ENCODE assay signal across 2 cellular contexts in genomic region chr13:98475521-98475920, GRCh38.
TF ChIP-seq lines count a peak whose summit lies in the region.

No MANE protein-coding gene starts in this region.

TF ChIP-seq in liver, 16 proteins besides CTCF, POLR2A, EP300 and RAD21 (continued from another document):
- TF ChIP-seq YY1 (IDR thresholded peaks at IDR 0.05) (no peak), MAX (IDR thresholded peaks at IDR 0.05) (no peak), GABPA (IDR thresholded peaks at IDR 0.05 in 1 of 2, conservative IDR thresholded peaks at IDR 0.05 in 1 of 2) (no peak), NR2F2 (IDR thresholded peaks at IDR 0.05) (no peak), REST (IDR thresholded peaks at IDR 0.05) (no peak)

TF ChIP-seq in HepG2, 621 proteins besides CTCF, POLR2A, EP300 and RAD21 (continued from another document):
- no peak for TF ChIP-seq DZIP1 (CRISPR knock-in tag; IDR thresholded peaks at IDR 0.05)
- TF ChIP-seq CENPX (CRISPR knock-in tag; IDR thresholded peaks at IDR 0.05), result no peak
- no peak for TF ChIP-seq ZNF614 (CRISPR knock-in tag; IDR thresholded peaks at IDR 0.05; ENCODE audit: borderline replicate concordance)
- no peak for TF ChIP-seq NCOR1 (IDR thresholded peaks at IDR 0.05; ENCODE audit: borderline replicate concordance, low read length)
- TF ChIP-seq TBL1XR1 (IDR thresholded peaks at IDR 0.05; ENCODE audit: borderline replicate concordance, low read length, partially characterized antibody), result no peak
- TF ChIP-seq MIER3 (CRISPR knock-in tag; IDR thresholded peaks at IDR 0.05; ENCODE audit: borderline replicate concordance), result no peak
- TF ChIP-seq TSC22D2 (CRISPR knock-in tag; IDR thresholded peaks at IDR 0.05; ENCODE audit: borderline replicate concordance), result no peak
- no peak for TF ChIP-seq ZNF354B (CRISPR knock-in tag; IDR thresholded peaks at IDR 0.05)
- TF ChIP-seq ZNF747 (CRISPR knock-in tag; IDR thresholded peaks at IDR 0.05; ENCODE audit: borderline replicate concordance), result no peak
